In genomic region chr22:24011735-24012068, GRCh38 we compare ENCODE assay signal across 6 cellular contexts. TPM values are rescaled to one million over a fixed set of nuclear protein-coding genes. Genes with fewer than 3 reads are reported as not detected.
A peak's percentile ranks its signal among the peaks of the same experiment; 100 is the strongest.
DNase-seq lines count a peak whose midpoint lies in the region; ATAC-seq and TF ChIP-seq lines count a peak whose summit lies in the region.

No MANE protein-coding gene starts in this region.

- peaks cover 17% of the 10 kb centered on the region for H3K4me1 Mint-ChIP-seq in activated T-helper 2 cell treated with anti-CD3 and anti-CD28 coated beads, Interferon-gamma antibody, Interleukin-2, Interleukin-4, amounts not matched to agents 10 μg/mL and 5 μg/mL and 100 μg/mL, durations not matched to agents 14 hours and 24 hours and 36 hours (ENCODE audit: low read depth)
- peaks cover 16% of the 10 kb centered on the region for H3K4me1 Mint-ChIP-seq in mesothelial cell of epicardium

- no peak for DNase-seq in activated T-helper 2 cell treated with anti-CD3 and anti-CD28 coated beads, Interferon-gamma antibody, Interleukin-2, Interleukin-4, amounts not matched to agents 10 μg/mL and 5 μg/mL and 100 μg/mL, durations not matched to agents 14 hours and 24 hours and 36 hours (ENCODE audit: low spot score)
- DNase-seq in mesothelial cell of epicardium (ENCODE audit: low spot score in 2 of 2, unreplicated experiment in 2 of 2) (no peak), NCI-H187 treated with DMSO at 0.1 percent for 48 hours (lab: John Stamatoyannopoulos, UW) (no peak), NCI-H1092 treated with DMSO at 0.1 percent for 48 hours (lab: John Stamatoyannopoulos, UW) (no peak)

- H3K36me3 Mint-ChIP-seq in activated T-helper 2 cell treated with anti-CD3 and anti-CD28 coated beads, Interferon-gamma antibody, Interleukin-2, Interleukin-4, amounts not matched to agents 10 μg/mL and 5 μg/mL and 100 μg/mL, durations not matched to agents 14 hours and 24 hours and 36 hours (ENCODE audit: low read depth), result peaks cover 20% of the 10 kb centered on the region
- peaks cover 3% of the 10 kb centered on the region for H3K36me3 Mint-ChIP-seq in mesothelial cell of epicardium

- no peaks in the 10 kb centered on the region for H3K27me3 Mint-ChIP-seq in activated T-helper 2 cell treated with anti-CD3 and anti-CD28 coated beads, Interferon-gamma antibody, Interleukin-2, Interleukin-4, amounts not matched to agents 10 μg/mL and 5 μg/mL and 100 μg/mL, durations not matched to agents 14 hours and 24 hours and 36 hours (ENCODE audit: low read depth)
- no peaks in the 10 kb centered on the region for H3K27me3 Mint-ChIP-seq in mesothelial cell of epicardium (ENCODE audit: low read depth)

- ATAC-seq in HG03064 (IDR thresholded peaks at IDR 0.05; ENCODE audit: low read depth, unreplicated experiment), result peak; percentile 20
- ATAC-seq in HG02852 (IDR thresholded peaks at IDR 0.05; ENCODE audit: unreplicated experiment), result no peak

- intact Hi-C loops in activated T-helper 2 cell treated with anti-CD3 and anti-CD28 coated beads, Interferon-gamma antibody, Interleukin-2, Interleukin-4, amounts not matched to agents 10 μg/mL and 5 μg/mL and 100 μg/mL, durations not matched to agents 14 hours and 24 hours and 36 hours (cut with micrococcal nuclease), result loop anchor here (10.0 kb wide), 1 partner anchor 143 kb away; no protein-coding TSS in a partner anchor

- peak overlapping the region; percentile 95 for H3K27ac Mint-ChIP-seq in activated T-helper 2 cell treated with anti-CD3 and anti-CD28 coated beads, Interferon-gamma antibody, Interleukin-2, Interleukin-4, amounts not matched to agents 10 μg/mL and 5 μg/mL and 100 μg/mL, durations not matched to agents 14 hours and 24 hours and 36 hours
- peak overlapping the region; percentile 95 for H3K27ac Mint-ChIP-seq in mesothelial cell of epicardium

- no peaks in the 10 kb centered on the region for H3K9me3 Mint-ChIP-seq in activated T-helper 2 cell treated with anti-CD3 and anti-CD28 coated beads, Interferon-gamma antibody, Interleukin-2, Interleukin-4, amounts not matched to agents 10 μg/mL and 5 μg/mL and 100 μg/mL, durations not matched to agents 14 hours and 24 hours and 36 hours
- peaks cover 8% of the 10 kb centered on the region for H3K9me3 Mint-ChIP-seq in mesothelial cell of epicardium

- peak overlapping the region; percentile 96 for H3K4me3 Mint-ChIP-seq in activated T-helper 2 cell treated with anti-CD3 and anti-CD28 coated beads, Interferon-gamma antibody, Interleukin-2, Interleukin-4, amounts not matched to agents 10 μg/mL and 5 μg/mL and 100 μg/mL, durations not matched to agents 14 hours and 24 hours and 36 hours (ENCODE audit: low read depth)
- peak overlapping the region; percentile 95 for H3K4me3 Mint-ChIP-seq in mesothelial cell of epicardium

- TF ChIP-seq CTCF in mesothelial cell of epicardium (IDR thresholded peaks at IDR 0.05; ENCODE audit: unreplicated experiment), result no peak

RNA-seq across cellular contexts. Expression of gene CABIN1, which starts 0.6 kb away (rescaled TPM):
- total RNA-seq in activated T-helper 2 cell treated with anti-CD3 and anti-CD28 coated beads, Interferon-gamma antibody, Interleukin-2, Interleukin-4, amounts not matched to agents 10 μg/mL and 5 μg/mL and 100 μg/mL, durations not matched to agents 14 hours and 24 hours and 36 hours, result 104 and 106 TPM in 2 replicates
- total RNA-seq in mesothelial cell of epicardium, result 67.8 to 74.4 TPM (median 69.5 TPM) in 3 replicates

RNA-seq across cellular contexts. Expression of gene GSTT4, which starts 6.4 kb away (rescaled TPM):
- total RNA-seq in activated T-helper 2 cell treated with anti-CD3 and anti-CD28 coated beads, Interferon-gamma antibody, Interleukin-2, Interleukin-4, amounts not matched to agents 10 μg/mL and 5 μg/mL and 100 μg/mL, durations not matched to agents 14 hours and 24 hours and 36 hours, result not detected in 2 replicates
- total RNA-seq in mesothelial cell of epicardium, result not detected in 3 replicates

RNA-seq across cellular contexts. Expression of gene GSTT2, which starts 31.8 kb away (rescaled TPM):
- total RNA-seq in activated T-helper 2 cell treated with anti-CD3 and anti-CD28 coated beads, Interferon-gamma antibody, Interleukin-2, Interleukin-4, amounts not matched to agents 10 μg/mL and 5 μg/mL and 100 μg/mL, durations not matched to agents 14 hours and 24 hours and 36 hours, result not detected in 2 replicates
- 0.29 TPM in 1 of 3 replicates, not detected in the others for total RNA-seq in mesothelial cell of epicardium

RNA-seq across cellular contexts. Expression of gene DDT, which starts 37.5 kb away (rescaled TPM):
- total RNA-seq in activated T-helper 2 cell treated with anti-CD3 and anti-CD28 coated beads, Interferon-gamma antibody, Interleukin-2, Interleukin-4, amounts not matched to agents 10 μg/mL and 5 μg/mL and 100 μg/mL, durations not matched to agents 14 hours and 24 hours and 36 hours, result 112 and 116 TPM in 2 replicates
- total RNA-seq in mesothelial cell of epicardium, result 80.0 to 85.3 TPM (median 80.3 TPM) in 3 replicates

RNA-seq across cellular contexts. Expression of gene DDTL, which starts 45.0 kb away (rescaled TPM):
- total RNA-seq in activated T-helper 2 cell treated with anti-CD3 and anti-CD28 coated beads, Interferon-gamma antibody, Interleukin-2, Interleukin-4, amounts not matched to agents 10 μg/mL and 5 μg/mL and 100 μg/mL, durations not matched to agents 14 hours and 24 hours and 36 hours, result 4.4 and 4.8 TPM in 2 replicates
- not detected in 3 replicates for total RNA-seq in mesothelial cell of epicardium
